In the genomic region with DNA sequence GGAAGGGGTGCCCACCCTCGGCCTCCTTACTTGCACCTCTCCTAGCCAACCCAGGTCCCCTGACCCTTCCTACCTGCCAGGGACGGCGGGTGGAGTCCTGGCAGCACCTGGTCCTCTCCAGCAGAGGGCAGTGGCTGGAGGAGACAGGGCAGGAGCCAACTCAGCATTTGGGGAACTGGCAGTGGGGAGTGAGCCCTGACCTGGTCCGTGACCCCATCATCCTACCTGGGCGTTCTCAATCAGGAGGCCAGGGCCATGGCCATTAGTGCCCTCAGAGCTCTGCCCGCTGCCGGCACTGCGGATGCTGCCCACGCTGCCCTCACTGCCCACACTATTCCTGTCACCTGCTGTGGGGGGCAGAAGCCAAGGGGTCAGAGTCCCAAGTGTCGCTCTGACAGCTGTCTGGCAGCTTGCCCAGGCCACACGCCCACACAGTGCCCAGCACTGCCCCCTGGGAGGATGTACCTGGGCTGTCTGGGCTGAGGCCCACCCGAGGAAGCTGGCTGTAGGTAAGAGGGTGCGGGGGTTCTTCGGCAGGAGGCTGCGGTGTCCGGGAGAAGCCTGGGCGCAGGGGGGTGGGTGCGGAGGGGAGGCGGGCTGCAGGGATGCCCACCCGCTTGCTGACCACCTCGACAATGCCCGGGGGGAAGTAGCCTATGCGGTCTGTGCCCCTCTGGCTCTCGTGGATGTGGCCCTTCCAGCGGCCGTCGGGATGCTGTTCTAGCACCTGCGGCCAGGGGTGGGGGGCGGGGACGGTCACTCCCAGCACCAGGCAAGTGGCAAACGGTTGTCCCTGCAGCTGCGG, we compare ENCODE assay signal across 8 cellular contexts. TPM values are rescaled to one million over a fixed set of nuclear protein-coding genes. Genes with fewer than 3 reads are reported as not detected.
DNase-seq lines count a peak whose midpoint lies in the region; ATAC-seq, FAIRE-seq and TF ChIP-seq lines count a peak whose summit lies in the region.

No MANE protein-coding gene starts in this region.

- H3K27ac ChIP-seq in mesenchymal stem cell (ENCODE audit: low read length, poor library complexity, severe bottlenecking) = no peak overlapping the region

- no peak overlapping the region for H3K4me2 ChIP-seq in mesenchymal stem cell (ENCODE audit: low read length, poor library complexity, severe bottlenecking)

- TF ChIP-seq POLR2A in GM12892 (IDR thresholded peaks at IDR 0.05; ENCODE audit: low read depth, low read length) = no peak

- H2AK5ac ChIP-seq in mesenchymal stem cell (ENCODE audit: low read length, severe bottlenecking) = no peak overlapping the region

- DNase-seq in ACHN (peak; percentile 55), GM12892 (ENCODE audit: insufficient read length) (peak; percentile 85), SHP77 treated with DMSO at 0.1 percent for 48 hours (lab: John Stamatoyannopoulos, UW) (peak; percentile 21), T47D (ENCODE audit: low read depth in 1 of 2, low spot score in 1 of 2) (peak; percentile 65 to 92), mesenchymal stem cell (peak; percentile 11), kidney glomerular epithelial cell (lab: John Stamatoyannopoulos, UW) (no peak), NCI-H2107 (lab: John Stamatoyannopoulos, UW) (no peak)

- no peak overlapping the region for H3K4me3 ChIP-seq in mesenchymal stem cell (ENCODE audit: insufficient read depth in 1 of 2, low read depth in 1 of 2, low read length in 2 of 2)

- H4K8ac ChIP-seq in mesenchymal stem cell (ENCODE audit: low read length) = no peak overlapping the region

- no peak overlapping the region for H2BK12ac ChIP-seq in mesenchymal stem cell (ENCODE audit: low read length in 2 of 2)

- H2BK15ac ChIP-seq in mesenchymal stem cell (ENCODE audit: low read depth, poor library complexity, severe bottlenecking) = no peak overlapping the region

- no peak overlapping the region for H3K9ac ChIP-seq in mesenchymal stem cell (ENCODE audit: low read length)

- no peaks in the 10 kb centered on the region for H3K27me3 ChIP-seq in mesenchymal stem cell (ENCODE audit: control insufficient read depth in 1 of 2, insufficient read depth in 1 of 2, low read length in 2 of 2)

- ATAC-seq in GM21576 (IDR thresholded peaks at IDR 0.05; ENCODE audit: unreplicated experiment) = no peak

- H2BK120ac ChIP-seq in mesenchymal stem cell (ENCODE audit: low read depth, low read length) = no peak overlapping the region

- H3K14ac ChIP-seq in mesenchymal stem cell (ENCODE audit: low read length in 2 of 2) = no peak overlapping the region

- H3K36me3 ChIP-seq in mesenchymal stem cell (ENCODE audit: control insufficient read depth in 1 of 2, insufficient read depth in 2 of 2, low read depth in 1 of 2, low read length in 2 of 2) = peaks cover 39 to 100% of the 10 kb centered on the region in 2 experiments

- in situ Hi-C loops in ACHN (cut with HindIII; ENCODE audit: low pct_ligation_motif_present, low pct_unique_long_range_greater_than_20kb, low sequenced_read_pairs) (no loop called here), T47D (cut with HindIII; ENCODE audit: low pct_unique_long_range_greater_than_20kb, low sequenced_read_pairs) (no loop called here)

- H3K79me1 ChIP-seq in mesenchymal stem cell (replicated peaks; ENCODE audit: low read length, poor library complexity, severe bottlenecking) = peaks cover 14% of the 10 kb centered on the region

- no peak overlapping the region for H4K91ac ChIP-seq in mesenchymal stem cell (ENCODE audit: low read length)

- no peaks in the 10 kb centered on the region for H3K9me3 ChIP-seq in mesenchymal stem cell (ENCODE audit: control insufficient read depth, low read length)

- peak; percentile 83 for FAIRE-seq in GM12892 (lab: Jason Lieb, UNC)

- H3K4ac ChIP-seq in mesenchymal stem cell (ENCODE audit: low read depth in 1 of 2, low read length in 2 of 2) = no peak overlapping the region

- H3K4me1 ChIP-seq in mesenchymal stem cell (ENCODE audit: control insufficient read depth, insufficient read depth, low read depth, low read length) = peaks cover 18% of the 10 kb centered on the region

- no peak overlapping the region for H2AFZ ChIP-seq in mesenchymal stem cell (ENCODE audit: low read depth, low read length)

- 91% methylated on average over 30 of the region's 32 CpGs for WGBS in mesenchymal stem cell

- no peak overlapping the region for H3K23ac ChIP-seq in mesenchymal stem cell (ENCODE audit: low read length in 2 of 2)

- no peak overlapping the region for H3K18ac ChIP-seq in mesenchymal stem cell (ENCODE audit: low read depth in 1 of 2, low read length in 2 of 2)

- no peak overlapping the region for H2BK5ac ChIP-seq in mesenchymal stem cell (ENCODE audit: low read depth, low read length, poor library complexity, severe bottlenecking)

RNA-seq across cellular contexts. Expression of a gene that starts 10.8 kb away (rescaled TPM):
- polyA plus RNA-seq in GM12892 (2012; ENCODE audit: missing spikeins) = 0.23 TPM
- polyA plus RNA-seq in mesenchymal stem cell (2013, experiment 1 of 2) = 6.3 TPM
- polyA plus RNA-seq in mesenchymal stem cell (2013, experiment 2 of 2) = 6.1 TPM

RNA-seq across cellular contexts. Expression of a gene that starts 11.8 kb away (rescaled TPM):
- 24.2 TPM for polyA plus RNA-seq in GM12892 (2012; ENCODE audit: missing spikeins)
- polyA plus RNA-seq in mesenchymal stem cell (2013, experiment 1 of 2) = 8.4 TPM
- polyA plus RNA-seq in mesenchymal stem cell (2013, experiment 2 of 2) = 9.2 TPM

RNA-seq across cellular contexts. Expression of a gene that starts 20.9 kb away (rescaled TPM):
- polyA plus RNA-seq in GM12892 (2012; ENCODE audit: missing spikeins) = 1.9 TPM
- polyA plus RNA-seq in mesenchymal stem cell (2013, experiment 1 of 2) = 3.6 TPM
- polyA plus RNA-seq in mesenchymal stem cell (2013, experiment 2 of 2) = 3.5 TPM

RNA-seq across cellular contexts. Expression of a gene that starts 48.1 kb away (rescaled TPM):
- 23.5 TPM for polyA plus RNA-seq in GM12892 (2012; ENCODE audit: missing spikeins)
- 38.5 TPM for polyA plus RNA-seq in mesenchymal stem cell (2013, experiment 1 of 2)
- polyA plus RNA-seq in mesenchymal stem cell (2013, experiment 2 of 2) = 37.2 TPM

Comparison
In these comparisons a context has a peak if more than half of its experiments do, and no peak if none do; other contexts are left out.
1. DNase-seq: peak in ACHN (single experiment), GM12892 (single experiment), SHP77 treated with DMSO at 0.1 percent for 48 hours (single experiment), T47D (2 of 2) and mesenchymal stem cell (single experiment); none in kidney glomerular epithelial cell (single experiment) and NCI-H2107 (single experiment).